1 cellular context compared by ENCODE assay signal in the genomic region with DNA sequence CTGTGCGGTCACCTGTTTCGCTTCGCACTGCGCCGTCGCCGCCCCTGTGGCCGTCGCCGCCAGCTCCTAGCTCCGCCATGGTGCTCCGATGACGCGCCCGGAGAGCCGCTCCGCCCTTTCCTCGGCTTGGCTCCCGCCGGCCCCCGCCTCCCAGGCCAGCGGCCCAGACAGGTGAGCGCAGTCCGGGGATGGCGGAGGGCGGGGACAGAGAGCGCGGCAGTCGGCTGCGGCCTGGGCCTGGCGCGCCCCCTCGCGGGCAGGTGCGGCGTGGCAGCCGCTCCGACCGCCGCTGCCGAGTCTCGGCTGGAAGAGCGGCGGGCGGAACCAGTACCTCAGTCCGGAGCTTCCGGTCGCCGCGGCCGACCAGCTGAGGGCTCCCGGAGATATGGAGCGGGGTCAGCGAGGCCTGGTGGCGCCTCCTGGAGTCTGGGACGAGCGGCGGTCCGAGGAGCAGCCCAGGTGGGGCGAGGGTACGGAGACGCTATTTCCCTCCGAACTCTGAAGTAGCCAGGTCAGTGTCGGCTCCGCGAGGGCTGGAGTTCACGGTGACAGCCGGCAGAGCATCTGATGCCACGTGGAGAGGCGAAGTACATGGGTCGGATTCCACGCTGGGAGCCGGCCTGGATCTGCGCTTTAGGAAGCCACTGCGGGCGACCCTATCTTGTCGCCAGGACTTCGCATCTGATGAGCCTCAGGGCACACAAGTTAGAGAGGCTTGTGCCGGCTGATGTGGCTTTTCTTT.
TF ChIP-seq lines count a peak whose summit lies in the region.

TSS of gene MAP7 (minus strand) at position 93 of the 742 bp plus-strand sequence. CDS start at position 79, 14 bp downstream.

TF ChIP-seq in HepG2, 621 proteins besides CTCF, POLR2A, EP300 and RAD21 (continued from another document and continues in another):
- TF ChIP-seq ZFP90 (CRISPR knock-in tag; IDR thresholded peaks at IDR 0.05; ENCODE audit: borderline replicate concordance) (0 out of 2 replicates have a peak, but pooled peaks have one; percentile 43), TCF7 (IDR thresholded peaks at IDR 0.05; ENCODE audit: low read depth) (no peak), NFKBIZ (CRISPR knock-in tag; IDR thresholded peaks at IDR 0.05) (no peak), ZNF776 (CRISPR knock-in tag; IDR thresholded peaks at IDR 0.05) (no peak), ZBTB38 (CRISPR knock-in tag; IDR thresholded peaks at IDR 0.05) (peak; percentile 63; the same call in 1 of the 2 replicates), ZNF329 (CRISPR knock-in tag; IDR thresholded peaks at IDR 0.05; ENCODE audit: low read depth) (no peak), MAZ (IDR thresholded peaks at IDR 0.05; ENCODE audit: borderline replicate concordance, low read depth, low read length) (no peak), MAZ (CRISPR knock-in tag; IDR thresholded peaks at IDR 0.05; ENCODE audit: low read depth) (peak; percentile 60), ZNF121 (CRISPR knock-in tag; IDR thresholded peaks at IDR 0.05) (no peak), CREB1 (IDR thresholded peaks at IDR 0.05) (no peak), CREB1 (CRISPR knock-in tag; IDR thresholded peaks at IDR 0.05) (no peak), ZNF777 (CRISPR knock-in tag; IDR thresholded peaks at IDR 0.05) (peak; percentile 82), KAT7 (CRISPR knock-in tag; IDR thresholded peaks at IDR 0.05; ENCODE audit: borderline replicate concordance) (no peak), TSC22D2 (CRISPR knock-in tag; IDR thresholded peaks at IDR 0.05; ENCODE audit: borderline replicate concordance) (peak; percentile 69; the same call in 1 of the 2 replicates), ZNF468 (CRISPR knock-in tag; IDR thresholded peaks at IDR 0.05) (no peak), ZNF552 (CRISPR knock-in tag; IDR thresholded peaks at IDR 0.05; ENCODE audit: borderline replicate concordance) (no peak), YEATS2 (CRISPR knock-in tag; IDR thresholded peaks at IDR 0.05; ENCODE audit: borderline replicate concordance) (no peak), ZNF207 (IDR thresholded peaks at IDR 0.05; ENCODE audit: borderline replicate concordance) (no peak), YEATS4 (CRISPR knock-in tag; IDR thresholded peaks at IDR 0.05; ENCODE audit: borderline replicate concordance) (0 out of 2 replicates have a peak, but pooled peaks have one; percentile 18), CEBPB (IDR thresholded peaks at IDR 0.05; ENCODE audit: borderline replicate concordance, low read depth, low read length) (no peak), ZNF660 (CRISPR knock-in tag; IDR thresholded peaks at IDR 0.05; ENCODE audit: borderline replicate concordance, low read depth) (no peak), ZNF687 (CRISPR knock-in tag; IDR thresholded peaks at IDR 0.05) (peak; percentile 46), YY1 (IDR thresholded peaks at IDR 0.05; ENCODE audit: insufficient read depth, insufficient replicate concordance, low read depth, low read length) (peak; percentile 60), ZNF572 (CRISPR knock-in tag; IDR thresholded peaks at IDR 0.05) (peak; percentile 78; the same call in 1 of the 2 replicates), TBX3 (IDR thresholded peaks at IDR 0.05; ENCODE audit: borderline replicate concordance) (no peak), BCL6 (CRISPR knock-in tag; IDR thresholded peaks at IDR 0.05) (no peak), ZSCAN20 (CRISPR knock-in tag; IDR thresholded peaks at IDR 0.05; ENCODE audit: borderline replicate concordance) (no peak), ZNF782 (CRISPR knock-in tag; IDR thresholded peaks at IDR 0.05; ENCODE audit: borderline replicate concordance) (no peak), ZNF350 (CRISPR knock-in tag; IDR thresholded peaks at IDR 0.05; ENCODE audit: borderline replicate concordance, low read depth) (no peak), XRCC5 (optimal IDR thresholded peaks at IDR 0.05; ENCODE audit: low read length) (peak; percentile 29), ZNF264 (CRISPR knock-in tag; IDR thresholded peaks at IDR 0.05) (no peak), JUN (CRISPR knock-in tag; IDR thresholded peaks at IDR 0.05) (no peak), ATF3 (CRISPR knock-in tag; IDR thresholded peaks at IDR 0.05) (no peak), ZNF33B (CRISPR knock-in tag; IDR thresholded peaks at IDR 0.05) (no peak), MTF2 (CRISPR knock-in tag; IDR thresholded peaks at IDR 0.05; ENCODE audit: borderline replicate concordance) (peak; percentile 91), MZF1 (CRISPR knock-in tag; IDR thresholded peaks at IDR 0.05; ENCODE audit: borderline replicate concordance) (no peak), RBFOX2 (IDR thresholded peaks at IDR 0.05; ENCODE audit: low read depth, low read length) (no peak), ZNF543 (CRISPR knock-in tag; IDR thresholded peaks at IDR 0.05) (no peak), BORCS8-MEF2B (CRISPR knock-in tag; IDR thresholded peaks at IDR 0.05) (peak; percentile 55; the same call in 1 of the 2 replicates), GPN1 (CRISPR knock-in tag; IDR thresholded peaks at IDR 0.05; ENCODE audit: borderline replicate concordance) (no peak), LCORL (IDR thresholded peaks at IDR 0.05) (no peak), LCORL (CRISPR knock-in tag; IDR thresholded peaks at IDR 0.05) (no peak), ARHGAP35 (CRISPR knock-in tag; IDR thresholded peaks at IDR 0.05; ENCODE audit: borderline replicate concordance) (no peak), PRDM15 (CRISPR knock-in tag; IDR thresholded peaks at IDR 0.05) (no peak), ZNF737 (CRISPR knock-in tag; IDR thresholded peaks at IDR 0.05; ENCODE audit: borderline replicate concordance) (no peak)
- TF ChIP-seq, protein P1, sequence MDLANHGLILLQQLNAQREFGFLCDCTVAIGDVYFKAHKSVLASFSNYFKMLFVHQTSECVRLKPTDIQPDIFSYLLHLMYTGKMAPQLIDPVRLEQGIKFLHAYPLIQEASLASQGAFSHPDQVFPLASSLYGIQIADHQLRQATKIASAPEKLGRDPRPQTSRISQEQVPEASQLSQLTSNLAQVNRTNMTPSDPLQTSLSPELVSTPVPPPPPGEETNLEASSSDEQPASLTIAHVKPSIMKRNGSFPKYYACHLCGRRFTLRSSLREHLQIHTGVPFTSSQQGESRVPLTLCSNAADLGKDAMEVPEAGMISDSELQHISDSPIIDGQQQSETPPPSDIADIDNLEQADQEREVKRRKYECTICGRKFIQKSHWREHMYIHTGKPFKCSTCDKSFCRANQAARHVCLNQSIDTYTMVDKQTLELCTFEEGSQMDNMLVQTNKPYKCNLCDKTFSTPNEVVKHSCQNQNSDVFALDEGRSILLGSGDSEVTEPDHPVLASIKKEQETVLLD (CRISPR knock-in tag; IDR thresholded peaks at IDR 0.05; ENCODE audit: low read depth), result no peak
- TF ChIP-seq, protein P2, sequence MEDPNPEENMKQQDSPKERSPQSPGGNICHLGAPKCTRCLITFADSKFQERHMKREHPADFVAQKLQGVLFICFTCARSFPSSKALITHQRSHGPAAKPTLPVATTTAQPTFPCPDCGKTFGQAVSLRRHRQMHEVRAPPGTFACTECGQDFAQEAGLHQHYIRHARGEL (CRISPR knock-in tag; IDR thresholded peaks at IDR 0.05), result no peak
- TF ChIP-seq, protein P3, sequence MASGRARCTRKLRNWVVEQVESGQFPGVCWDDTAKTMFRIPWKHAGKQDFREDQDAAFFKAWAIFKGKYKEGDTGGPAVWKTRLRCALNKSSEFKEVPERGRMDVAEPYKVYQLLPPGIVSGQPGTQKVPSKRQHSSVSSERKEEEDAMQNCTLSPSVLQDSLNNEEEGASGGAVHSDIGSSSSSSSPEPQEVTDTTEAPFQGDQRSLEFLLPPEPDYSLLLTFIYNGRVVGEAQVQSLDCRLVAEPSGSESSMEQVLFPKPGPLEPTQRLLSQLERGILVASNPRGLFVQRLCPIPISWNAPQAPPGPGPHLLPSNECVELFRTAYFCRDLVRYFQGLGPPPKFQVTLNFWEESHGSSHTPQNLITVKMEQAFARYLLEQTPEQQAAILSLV (CRISPR knock-in tag; IDR thresholded peaks at IDR 0.05; ENCODE audit: borderline replicate concordance), result 0 out of 2 replicates have a peak, but pooled peaks have one; percentile 69
- TF ChIP-seq, protein P4, sequence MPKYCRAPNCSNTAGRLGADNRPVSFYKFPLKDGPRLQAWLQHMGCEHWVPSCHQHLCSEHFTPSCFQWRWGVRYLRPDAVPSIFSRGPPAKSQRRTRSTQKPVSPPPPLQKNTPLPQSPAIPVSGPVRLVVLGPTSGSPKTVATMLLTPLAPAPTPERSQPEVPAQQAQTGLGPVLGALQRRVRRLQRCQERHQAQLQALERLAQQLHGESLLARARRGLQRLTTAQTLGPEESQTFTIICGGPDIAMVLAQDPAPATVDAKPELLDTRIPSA (CRISPR knock-in tag; IDR thresholded peaks at IDR 0.05; ENCODE audit: borderline replicate concordance), result 0 out of 2 replicates have a peak, but pooled peaks have one; percentile 26
- TF ChIP-seq, protein P5, sequence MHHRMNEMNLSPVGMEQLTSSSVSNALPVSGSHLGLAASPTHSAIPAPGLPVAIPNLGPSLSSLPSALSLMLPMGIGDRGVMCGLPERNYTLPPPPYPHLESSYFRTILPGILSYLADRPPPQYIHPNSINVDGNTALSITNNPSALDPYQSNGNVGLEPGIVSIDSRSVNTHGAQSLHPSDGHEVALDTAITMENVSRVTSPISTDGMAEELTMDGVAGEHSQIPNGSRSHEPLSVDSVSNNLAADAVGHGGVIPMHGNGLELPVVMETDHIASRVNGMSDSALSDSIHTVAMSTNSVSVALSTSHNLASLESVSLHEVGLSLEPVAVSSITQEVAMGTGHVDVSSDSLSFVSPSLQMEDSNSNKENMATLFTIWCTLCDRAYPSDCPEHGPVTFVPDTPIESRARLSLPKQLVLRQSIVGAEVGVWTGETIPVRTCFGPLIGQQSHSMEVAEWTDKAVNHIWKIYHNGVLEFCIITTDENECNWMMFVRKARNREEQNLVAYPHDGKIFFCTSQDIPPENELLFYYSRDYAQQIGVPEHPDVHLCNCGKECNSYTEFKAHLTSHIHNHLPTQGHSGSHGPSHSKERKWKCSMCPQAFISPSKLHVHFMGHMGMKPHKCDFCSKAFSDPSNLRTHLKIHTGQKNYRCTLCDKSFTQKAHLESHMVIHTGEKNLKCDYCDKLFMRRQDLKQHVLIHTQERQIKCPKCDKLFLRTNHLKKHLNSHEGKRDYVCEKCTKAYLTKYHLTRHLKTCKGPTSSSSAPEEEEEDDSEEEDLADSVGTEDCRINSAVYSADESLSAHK (CRISPR knock-in tag; IDR thresholded peaks at IDR 0.05; ENCODE audit: borderline replicate concordance), result no peak
- TF ChIP-seq, protein P6, sequence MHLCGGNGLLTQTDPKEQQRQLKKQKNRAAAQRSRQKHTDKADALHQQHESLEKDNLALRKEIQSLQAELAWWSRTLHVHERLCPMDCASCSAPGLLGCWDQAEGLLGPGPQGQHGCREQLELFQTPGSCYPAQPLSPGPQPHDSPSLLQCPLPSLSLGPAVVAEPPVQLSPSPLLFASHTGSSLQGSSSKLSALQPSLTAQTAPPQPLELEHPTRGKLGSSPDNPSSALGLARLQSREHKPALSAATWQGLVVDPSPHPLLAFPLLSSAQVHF (CRISPR knock-in tag; IDR thresholded peaks at IDR 0.05), result no peak
